9 cellular contexts compared by ENCODE assay signal in the genomic region with DNA sequence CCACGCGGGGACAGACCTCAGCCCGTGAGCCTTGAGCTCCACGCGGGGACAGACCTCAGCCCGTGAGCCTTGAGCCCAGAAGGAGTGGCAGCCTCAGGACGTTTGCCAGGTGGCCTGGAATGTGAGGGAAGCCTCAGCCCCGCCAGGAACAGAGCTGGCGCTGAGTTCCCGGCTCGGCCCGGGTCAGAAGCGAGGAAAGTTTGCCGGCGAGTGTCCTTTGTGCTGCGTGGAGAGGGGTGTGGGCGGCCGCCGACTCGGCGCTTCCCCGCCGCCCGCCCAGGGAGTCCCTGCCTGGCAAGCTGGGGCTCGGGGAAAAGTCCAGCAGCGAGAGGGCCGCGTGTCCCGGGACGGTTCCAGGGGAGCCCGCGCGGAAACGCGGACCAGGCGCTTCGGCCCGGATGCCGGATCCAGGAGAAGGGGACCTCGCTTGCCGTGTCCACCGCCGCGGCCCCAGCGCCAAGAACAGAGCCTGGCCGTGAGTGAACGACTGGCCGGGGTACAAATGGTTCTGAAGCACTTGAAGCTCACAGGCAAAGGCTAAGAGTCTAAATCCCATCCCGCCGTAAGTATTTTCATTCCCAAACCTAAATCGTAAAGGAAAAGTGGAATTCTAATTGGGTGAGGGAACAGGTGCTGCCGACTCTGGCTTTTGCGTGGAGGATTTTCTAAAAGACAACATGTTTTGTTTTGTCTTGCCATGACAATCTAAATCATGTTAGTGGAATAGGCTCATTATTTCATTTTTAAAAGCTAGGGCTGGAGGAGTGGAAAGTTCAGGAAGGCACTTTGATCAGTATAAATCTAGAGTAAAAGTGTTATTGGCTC. TPM values are rescaled to one million over a fixed set of nuclear protein-coding genes. Genes with fewer than 3 reads are reported as not detected.
DNase-seq lines count a peak whose midpoint lies in the region; ATAC-seq and TF ChIP-seq lines count a peak whose summit lies in the region.
"Had no signal": no experiment of that assay in that cellular context is flagged by ENCODE, and none has a peak within 500 bp of the region (broad histone marks: within the 10 kb centered on the region; RNA-seq: fewer than 3 reads in every experiment).

No MANE protein-coding gene starts in this region.

- intact Hi-C loops in Panc1 (cut with micrococcal nuclease; ENCODE audit: unreplicated experiment): no loop called here

- POLR2A ChIA-PET in Panc1 (lab: Charles Lee): interaction anchor here (0.5 kb wide), 1 partner anchor 483 kb away, joined by 4 read pairs; no protein-coding TSS in a partner anchor

- TF ChIP-seq CTCF in Panc1 (IDR thresholded peaks at IDR 0.05) (no peak), neural crest cell (conservative IDR thresholded peaks at IDR 0.05) (no peak)

- peak overlapping the region; percentile 95 for H3K4me3 Mint-ChIP-seq in neural crest cell

- peaks cover 45% of the 10 kb centered on the region for H3K27me3 Mint-ChIP-seq in neural crest cell (ENCODE audit: low read depth)

- H3K27ac Mint-ChIP-seq in neural crest cell (ENCODE audit: unreplicated experiment): peak overlapping the region; percentile 95

- H3K27ac ChIP-seq in Panc1 (ENCODE audit: low read length): no peak overlapping the region

- BruUV-seq in Panc1 (replicated peaks; lab: Mats Ljungman, UMichigan): no TSS peak

- peak overlapping the region in 1 of 2 experiments; percentile 31; a peak in 2 of 4 replicates for H3K4me3 ChIP-seq in Panc1 (ENCODE audit: low read depth in 2 of 2, low read length in 2 of 2)

- peaks cover 20% of the 10 kb centered on the region for H3K27me3 ChIP-seq in Panc1 (ENCODE audit: control insufficient read depth, insufficient read depth, low read length)

- ATAC-seq in Panc1 (peak; percentile 49; the same call in 1 of the 2 replicates), GM18868 (IDR thresholded peaks at IDR 0.05; ENCODE audit: unreplicated experiment) (no peak), GM18505 (IDR thresholded peaks at IDR 0.05; ENCODE audit: unreplicated experiment) (no peak)

- H3K4me1 ChIP-seq in Panc1 (ENCODE audit: control insufficient read depth, insufficient read depth, low read length): no peaks in the 10 kb centered on the region

- DNase-seq in AG20443 (ENCODE audit: low spot score) (peak; percentile 25), Panc1 (ENCODE audit: low read depth, low spot score) (no peak), globus pallidus (ENCODE audit: low spot score) (peak; percentile 21), neural crest cell (ENCODE audit: low read depth, low spot score) (peak; percentile 25), NCI-H226 (no peak), NCI-H345 (lab: John Stamatoyannopoulos, UW) (no peak)

- in situ Hi-C loops in Panc1 (cut with HindIII; ENCODE audit: low pct_unique_long_range_greater_than_20kb, low sequenced_read_pairs): no loop called here

- no peak for TF ChIP-seq POLR2A in GM18505 (IDR thresholded peaks at IDR 0.05; ENCODE audit: borderline replicate concordance, extremely low read depth, insufficient read depth, insufficient read length)

- H3K36me3 Mint-ChIP-seq in neural crest cell (ENCODE audit: low read depth): peaks cover 8% of the 10 kb centered on the region

- no peaks in the 10 kb centered on the region for H3K36me3 ChIP-seq in Panc1 (ENCODE audit: control insufficient read depth, insufficient read depth, low read length)

- no peaks in the 10 kb centered on the region for H3K9me3 ChIP-seq in Panc1 (ENCODE audit: control insufficient read depth, insufficient read depth, low read depth, low read length)

- H3K4me1 Mint-ChIP-seq in neural crest cell: peaks cover 55% of the 10 kb centered on the region

- CTCF ChIA-PET in Panc1 (lab: Charles Lee): no interaction called here

- no peaks in the 10 kb centered on the region for H3K9me3 Mint-ChIP-seq in neural crest cell

RNA-seq across cellular contexts. Expression of a gene that starts 1.7 kb away (rescaled TPM):
- total RNA-seq in Panc1 (2021; ENCODE audit: unreplicated experiment) (0.13 TPM), neural crest cell (77.6 and 85.2 TPM in 2 replicates)
- not detected for polyA plus RNA-seq in Panc1 (2012; ENCODE audit: insufficient read length)
- total RNA-seq: pulmonary artery endothelial cell had no signal

Comparison
In these comparisons a context has a peak if more than half of its experiments do, and no peak if none do; other contexts are left out.
1. DNase-seq: peak in AG20443 (single experiment), globus pallidus (single experiment) and neural crest cell (single experiment); none in Panc1 (single experiment), NCI-H226 (single experiment) and NCI-H345 (single experiment).
2. RNA of a gene that starts 1.7 kb away (total RNA-seq): 77.6 to 85.2 TPM in neural crest cell; 0.13 TPM in Panc1 (single experiment); every median in the first group is over 10 times any median in the second.